Comparison of ENCODE assay signal across 26 cellular contexts in genomic region chr10:96902762-96903358, GRCh38.
DNase-seq lines count a peak whose midpoint lies in the region; ATAC-seq and TF ChIP-seq lines count a peak whose summit lies in the region.
"Had no signal": no experiment of that assay in that cellular context is flagged by ENCODE, and none has a peak within 500 bp of the region (broad histone marks: within the 10 kb centered on the region; RNA-seq: fewer than 3 reads in every experiment).

No MANE protein-coding gene starts in this region.

- H3K27me3 ChIP-seq in stomach = no peaks in the 10 kb centered on the region
- H3K27me3 ChIP-seq: SJCRH30 had no signal

- no peaks in the 10 kb centered on the region for H3K27me3 Mint-ChIP-seq in activated naive CD8-positive, alpha-beta T cell
- H3K27me3 Mint-ChIP-seq in activated naive CD8-positive, alpha-beta T cell treated with anti-CD3 and anti-CD28 coated beads for 36 hours = no peaks in the 10 kb centered on the region
- no peaks in the 10 kb centered on the region for H3K27me3 Mint-ChIP-seq in stimulated activated naive CD8-positive, alpha-beta T cell treated with anti-CD3 and anti-CD28 coated beads, Interleukin-15, amount 100 ng/mL, for 72 hours
- H3K27me3 Mint-ChIP-seq: activated CD4-positive, alpha-beta T cell treated with anti-CD3 and anti-CD28 coated beads, Interleukin-2, amount 10 ng/mL, durations not matched to agents 24 days and 14 days; CD4-positive, CD25-positive, alpha-beta regulatory T cell; naive thymus-derived CD8-positive, alpha-beta T cell; T-helper 17 cell had no signal

- H3K36me3 ChIP-seq in stomach = peaks cover 0 to 3% (median 0%) of the 10 kb centered on the region in 4 donors
- H3K36me3 ChIP-seq: SJCRH30 had no signal

- no peaks in the 10 kb centered on the region for H3K9me3 Mint-ChIP-seq in activated naive CD8-positive, alpha-beta T cell (ENCODE audit: low read depth)
- peaks cover 2% of the 10 kb centered on the region for H3K9me3 Mint-ChIP-seq in activated naive CD8-positive, alpha-beta T cell treated with anti-CD3 and anti-CD28 coated beads for 36 hours
- peaks cover 0 to 5% of the 10 kb centered on the region in 2 donors for H3K9me3 Mint-ChIP-seq in stimulated activated naive CD8-positive, alpha-beta T cell treated with anti-CD3 and anti-CD28 coated beads, Interleukin-15, amount 100 ng/mL, for 72 hours
- H3K9me3 Mint-ChIP-seq: activated CD4-positive, alpha-beta T cell treated with anti-CD3 and anti-CD28 coated beads, Interleukin-2, amount 10 ng/mL, durations not matched to agents 24 days and 14 days; CD4-positive, CD25-positive, alpha-beta regulatory T cell; naive thymus-derived CD8-positive, alpha-beta T cell had no signal

- intact Hi-C loops in stomach (cut with DNase I; ENCODE audit: low total_unique reads) = no loop called here

- 72 to 82% (median 77%) methylated on average over 4 of the region's 4 CpGs for WGBS in stomach, 5 donors

- H3K4me1 Mint-ChIP-seq in activated naive CD8-positive, alpha-beta T cell (ENCODE audit: low read depth) = peaks cover 67% of the 10 kb centered on the region
- H3K4me1 Mint-ChIP-seq in activated naive CD8-positive, alpha-beta T cell treated with anti-CD3 and anti-CD28 coated beads for 36 hours = peaks cover 48% of the 10 kb centered on the region
- peaks cover 57% of the 10 kb centered on the region for H3K4me1 Mint-ChIP-seq in stimulated activated naive CD8-positive, alpha-beta T cell treated with anti-CD3 and anti-CD28 coated beads, Interleukin-15, amount 100 ng/mL, for 72 hours

- H3K4me3 ChIP-seq in NB4 (ENCODE audit: low read depth, low read length) (no peak overlapping the region), stomach (no peak overlapping the region)
- H3K4me3 ChIP-seq: GM23248, PC-9, SJCRH30 had no signal

- TF ChIP-seq CTCF in NB4 (IDR thresholded peaks at IDR 0.05; ENCODE audit: low read depth, low read length) (no peak), stomach (IDR thresholded peaks at IDR 0.05) (no peak)

- TF ChIP-seq EP300 in stomach (IDR thresholded peaks at IDR 0.05) = no peak

- peak; percentile 70 for ATAC-seq in stimulated activated naive CD8-positive, alpha-beta T cell treated with anti-CD3 and anti-CD28 coated beads, Interleukin-15, amount 100 ng/mL, for 72 hours
- no peak for ATAC-seq in SK-N-SH treated with all-trans-retinoic acid at 6 μM for 48 hours
- ATAC-seq: left cardiac atrium; naive thymus-derived CD8-positive, alpha-beta T cell; sciatic nerve; T-helper 17 cell had no signal

- no peak overlapping the region for H3K4me3 Mint-ChIP-seq in activated naive CD8-positive, alpha-beta T cell
- H3K4me3 Mint-ChIP-seq in activated naive CD8-positive, alpha-beta T cell treated with anti-CD3 and anti-CD28 coated beads for 36 hours = no peak overlapping the region
- H3K4me3 Mint-ChIP-seq in stimulated activated naive CD8-positive, alpha-beta T cell treated with anti-CD3 and anti-CD28 coated beads, Interleukin-15, amount 100 ng/mL, for 72 hours = no peak overlapping the region
- H3K4me3 Mint-ChIP-seq: activated CD4-positive, alpha-beta T cell treated with anti-CD3 and anti-CD28 coated beads, Interleukin-2, amount 10 ng/mL, durations not matched to agents 24 days and 14 days had no signal

- no peaks in the 10 kb centered on the region for H3K9me3 ChIP-seq in stomach
- H3K9me3 ChIP-seq: SJCRH30 had no signal

- DNase-seq in activated naive CD8-positive, alpha-beta T cell treated with anti-CD3 and anti-CD28 coated beads for 36 hours = no peak
- DNase-seq in NB4 (ENCODE audit: low read depth) = peak; percentile 19
- DNase-seq in iris pigment epithelial cell (ENCODE audit: low read depth) = peak; percentile 27
- no peak for DNase-seq in stimulated activated naive CD8-positive, alpha-beta T cell treated with anti-CD3 and anti-CD28 coated beads, Interleukin-15, amount 100 ng/mL, for 72 hours
- DNase-seq in stomach = no peak
- DNase-seq: activated CD4-positive, alpha-beta T cell treated with anti-CD3 and anti-CD28 coated beads, Interleukin-2, amount 10 ng/mL, durations not matched to agents 24 days and 14 days; activated effector memory CD4-positive, alpha-beta T cell treated with anti-CD3 and anti-CD28 coated beads, Interleukin-2, amount 50 U/mL, for 16 hours; amygdala; CD4-positive, CD25-positive, alpha-beta regulatory T cell; dermis blood vessel endothelial cell; GM23248; head of caudate nucleus; left cardiac atrium; naive thymus-derived CD8-positive, alpha-beta T cell; NCI-H1092; NCI-H1930; NCI-H226; PC-9; SJCRH30; stimulated activated CD4-positive, alpha-beta T cell treated with anti-CD3 and anti-CD28 coated beads, Interleukin-15, amount 100 ng/mL, for 24 hours; stimulated activated CD8-positive, alpha-beta memory T cell treated with anti-CD3 and anti-CD28 coated beads, Interleukin-4, amount 100 ng/mL, for 48 hours; T-helper 17 cell had no signal

- H3K4me1 ChIP-seq in stomach = peaks cover 13 to 69% (median 38%) of the 10 kb centered on the region in 4 donors
- H3K4me1 ChIP-seq: SJCRH30 had no signal

- H3K27ac ChIP-seq in stomach = no peak overlapping the region
- H3K27ac ChIP-seq: GM23248, parathyroid adenoma, PC-9, SJCRH30 had no signal

- TF ChIP-seq POLR2A in NB4 (IDR thresholded peaks at IDR 0.05; ENCODE audit: extremely low read depth, insufficient read length) (no peak), stomach (IDR thresholded peaks at IDR 0.05) (no peak)

- H3K36me3 Mint-ChIP-seq in activated naive CD8-positive, alpha-beta T cell = peaks cover 5% of the 10 kb centered on the region
- peaks cover 20% of the 10 kb centered on the region for H3K36me3 Mint-ChIP-seq in activated naive CD8-positive, alpha-beta T cell treated with anti-CD3 and anti-CD28 coated beads for 36 hours

- H3K27ac Mint-ChIP-seq in activated naive CD8-positive, alpha-beta T cell = peak overlapping the region; percentile 31
- H3K27ac Mint-ChIP-seq in activated naive CD8-positive, alpha-beta T cell treated with anti-CD3 and anti-CD28 coated beads for 36 hours = no peak overlapping the region
- no peak overlapping the region for H3K27ac Mint-ChIP-seq in stimulated activated naive CD8-positive, alpha-beta T cell treated with anti-CD3 and anti-CD28 coated beads, Interleukin-15, amount 100 ng/mL, for 72 hours
- H3K27ac Mint-ChIP-seq: activated CD4-positive, alpha-beta T cell treated with anti-CD3 and anti-CD28 coated beads, Interleukin-2, amount 10 ng/mL, durations not matched to agents 24 days and 14 days had no signal

TF ChIP-seq in SK-N-SH treated with all-trans-retinoic acid at 6 μM for 48 hours, 23 proteins besides CTCF, POLR2A, EP300 and RAD21 (continues in another document):
- TF ChIP-seq PPARA (CRISPR knock-in tag; IDR thresholded peaks at IDR 0.05; ENCODE audit: borderline replicate concordance) = no peak
- TF ChIP-seq CSRNP3 (CRISPR knock-in tag; IDR thresholded peaks at IDR 0.05) = no peak
- no peak for TF ChIP-seq CSDC2 (CRISPR knock-in tag; IDR thresholded peaks at IDR 0.05)
- TF ChIP-seq GLIS3 (CRISPR knock-in tag; IDR thresholded peaks at IDR 0.05) = no peak
- no peak for TF ChIP-seq ZNF8 (CRISPR knock-in tag; IDR thresholded peaks at IDR 0.05)
- no peak for TF ChIP-seq PATZ1 (CRISPR knock-in tag; IDR thresholded peaks at IDR 0.05; ENCODE audit: borderline replicate concordance)
- no peak for TF ChIP-seq TOX (CRISPR knock-in tag; IDR thresholded peaks at IDR 0.05; ENCODE audit: borderline replicate concordance)
- no peak for TF ChIP-seq ISL1 (CRISPR knock-in tag; IDR thresholded peaks at IDR 0.05)
- no peak for TF ChIP-seq ZNF565 (CRISPR knock-in tag; conservative IDR thresholded peaks at IDR 0.05; ENCODE audit: low read depth)
- no peak for TF ChIP-seq BACH2 (CRISPR knock-in tag; IDR thresholded peaks at IDR 0.05; ENCODE audit: borderline replicate concordance)
- TF ChIP-seq OSR1 (CRISPR knock-in tag; IDR thresholded peaks at IDR 0.05) = no peak
- no peak for TF ChIP-seq ZC3H10 (CRISPR knock-in tag; IDR thresholded peaks at IDR 0.05)
- no peak for TF ChIP-seq ESRRG (CRISPR knock-in tag; IDR thresholded peaks at IDR 0.05)
- TF ChIP-seq CREB5 (CRISPR knock-in tag; IDR thresholded peaks at IDR 0.05; ENCODE audit: low read depth) = no peak

Comparison
In these comparisons a context has a peak if more than half of its experiments do, and no peak if none do; other contexts are left out.
1. DNase-seq: peak in NB4 (single experiment) and iris pigment epithelial cell (single experiment); none in activated naive CD8-positive, alpha-beta T cell treated with anti-CD3 and anti-CD28 coated beads for 36 hours (single experiment), stimulated activated naive CD8-positive, alpha-beta T cell treated with anti-CD3 and anti-CD28 coated beads, Interleukin-15, amount 100 ng/mL, for 72 hours (0 of 2) and stomach (single experiment).